Comparison of ENCODE assay signal across 11 cellular contexts in the genomic region with DNA sequence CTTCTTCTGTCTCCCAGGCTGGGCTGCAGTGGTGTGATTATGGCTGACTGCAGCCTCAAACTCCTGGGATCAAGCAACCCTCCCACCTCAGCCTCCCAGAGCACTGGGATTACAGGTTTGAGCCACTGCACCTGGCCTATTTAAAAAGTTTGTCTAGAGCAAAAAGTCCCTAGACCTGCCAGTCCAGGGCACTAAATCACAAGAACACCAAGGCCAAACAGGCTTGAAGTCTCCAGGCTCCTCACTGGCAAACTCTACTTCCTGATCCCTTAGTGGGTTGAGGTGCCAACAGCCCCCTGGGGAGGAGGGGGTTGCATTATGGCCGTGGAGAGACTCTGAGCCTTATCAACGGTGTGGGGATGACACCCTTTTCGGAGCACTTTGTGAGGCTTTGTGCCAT.
DNase-seq lines count a peak whose midpoint lies in the region; ATAC-seq and TF ChIP-seq lines count a peak whose summit lies in the region.
"Had no signal": no experiment of that assay in that cellular context is flagged by ENCODE, and none has a peak within 500 bp of the region (broad histone marks: within the 10 kb centered on the region; RNA-seq: fewer than 3 reads in every experiment).

No MANE protein-coding gene starts in this region.

- H4K20me1 ChIP-seq in neural progenitor cell (ENCODE audit: low read depth): no peaks in the 10 kb centered on the region

- H3K79me1 ChIP-seq in mesenchymal stem cell (replicated peaks; ENCODE audit: low read length, poor library complexity, severe bottlenecking): no peaks in the 10 kb centered on the region

- DNase-seq in breast epithelium (ENCODE audit: low spot score in 2 of 2) (no peak), MCF 10A (ENCODE audit: unreplicated experiment) (no peak), RWPE2 (ENCODE audit: low spot score) (no peak), mesenchymal stem cell (no peak), suprapubic skin (ENCODE audit: low spot score in 2 of 2) (no peak), NCI-H1092 (lab: John Stamatoyannopoulos, UW) (no peak), neural progenitor cell (ENCODE audit: low spot score) (no peak)
- DNase-seq in stimulated activated CD8-positive, alpha-beta memory T cell treated with anti-CD3 and anti-CD28 coated beads, Interleukin-4, amount 100 ng/mL, for 48 hours: no peak

- no peak overlapping the region for H3K23ac ChIP-seq in mesenchymal stem cell (ENCODE audit: low read length in 2 of 2)

- no peak overlapping the region for H3K14ac ChIP-seq in mesenchymal stem cell (ENCODE audit: low read length in 2 of 2)

- CTCF ChIA-PET in MCF 10A (lab: Yijun Ruan, JAX): interaction anchor here (0.6 to 4.5 kb wide), 25 partner anchors 12 to 1095 kb away, joined by 3 to 56 read pairs (median 5); no protein-coding TSS in a partner anchor

- H3K18ac ChIP-seq in mesenchymal stem cell (ENCODE audit: low read depth in 1 of 2, low read length in 2 of 2): no peak overlapping the region

- H2AK5ac ChIP-seq in mesenchymal stem cell (ENCODE audit: low read length, severe bottlenecking): peak overlapping the region; percentile 57

- H3K4me3 ChIP-seq in breast epithelium (no peak overlapping the region), RWPE2 (ENCODE audit: severe bottlenecking) (no peak overlapping the region), mesenchymal stem cell (ENCODE audit: insufficient read depth in 1 of 2, low read depth in 1 of 2, low read length in 2 of 2) (no peak overlapping the region), suprapubic skin (no peak overlapping the region), neural progenitor cell (no peak overlapping the region)
- H3K4me3 ChIP-seq: MG63 had no signal

- peak overlapping the region; percentile 75 for H3K9ac ChIP-seq in mesenchymal stem cell (ENCODE audit: low read length)
- no peak overlapping the region for H3K9ac ChIP-seq in neural progenitor cell

- no peak for TF ChIP-seq EP300 in suprapubic skin (IDR thresholded peaks at IDR 0.05)

- no peaks in the 10 kb centered on the region for H3K27me3 Mint-ChIP-seq in MCF 10A (ENCODE audit: insufficient read depth, unreplicated experiment)
- H3K27me3 Mint-ChIP-seq in neural progenitor cell (ENCODE audit: insufficient read depth, low read depth): peaks cover 6% of the 10 kb centered on the region

- H3K27ac Mint-ChIP-seq in MCF 10A (ENCODE audit: low read depth, unreplicated experiment): no peak overlapping the region
- H3K27ac Mint-ChIP-seq in neural progenitor cell: no peak overlapping the region

- H3K27me3 ChIP-seq in breast epithelium (no peaks in the 10 kb centered on the region), RWPE2 (ENCODE audit: insufficient read depth, poor library complexity, severe bottlenecking) (no peaks in the 10 kb centered on the region), mesenchymal stem cell (ENCODE audit: control insufficient read depth in 1 of 2, insufficient read depth in 1 of 2, low read length in 2 of 2) (peaks cover 0 to 16% of the 10 kb centered on the region in 2 experiments), suprapubic skin (no peaks in the 10 kb centered on the region), neural progenitor cell (no peaks in the 10 kb centered on the region)
- H3K27me3 ChIP-seq: MG63, Peyer's patch had no signal

- no peak overlapping the region for H4K8ac ChIP-seq in mesenchymal stem cell (ENCODE audit: low read length)

- H3K9me3 Mint-ChIP-seq in MCF 10A (ENCODE audit: unreplicated experiment) (peaks cover 13% of the 10 kb centered on the region), neural progenitor cell (no peaks in the 10 kb centered on the region)
- H3K9me3 Mint-ChIP-seq: CD8-positive, alpha-beta memory T cell had no signal

- H2BK5ac ChIP-seq in mesenchymal stem cell (ENCODE audit: low read depth, low read length, poor library complexity, severe bottlenecking): no peak overlapping the region

- H3K4ac ChIP-seq in mesenchymal stem cell (ENCODE audit: low read depth in 1 of 2, low read length in 2 of 2): no peak overlapping the region

- H2BK120ac ChIP-seq in mesenchymal stem cell (ENCODE audit: low read depth, low read length): no peak overlapping the region

- H3K79me2 ChIP-seq in neural progenitor cell (ENCODE audit: low read depth): no peaks in the 10 kb centered on the region

- H3K27ac ChIP-seq in breast epithelium (peak overlapping the region; percentile 54 to 63), RWPE2 (ENCODE audit: poor library complexity, severe bottlenecking) (peak overlapping the region; percentile 59), mesenchymal stem cell (ENCODE audit: low read length, poor library complexity, severe bottlenecking) (no peak overlapping the region), suprapubic skin (peak overlapping the region; percentile 28), neural progenitor cell (no peak overlapping the region)
- H3K27ac ChIP-seq: Peyer's patch had no signal

- no peaks in the 10 kb centered on the region for H3F3A ChIP-seq in neural progenitor cell (ENCODE audit: low read depth)

- H2BK12ac ChIP-seq in mesenchymal stem cell (ENCODE audit: low read length in 2 of 2): no peak overlapping the region

- intact Hi-C loops in breast epithelium (cut with DNase I; ENCODE audit: low total_unique reads): loop anchor here (10.0 kb wide), 1 partner anchor 1100 kb away; no protein-coding TSS in a partner anchor
- intact Hi-C loops in MCF 10A (cut with micrococcal nuclease): loop anchor here (1.0 to 10.0 kb wide), 10 partner anchors 52 to 1196 kb away; no protein-coding TSS in a partner anchor

- 38% methylated on average over 3 of the region's 3 CpGs for WGBS in mesenchymal stem cell
- 40% methylated on average over 3 of the region's 3 CpGs for WGBS in suprapubic skin

- H2AFZ ChIP-seq in mesenchymal stem cell (ENCODE audit: low read depth, low read length): no peak overlapping the region
- no peak overlapping the region for H2AFZ ChIP-seq in neural progenitor cell (replicated peaks)

- no peak overlapping the region for H4K91ac ChIP-seq in mesenchymal stem cell (ENCODE audit: low read length)

- no peak overlapping the region for H3K4me2 ChIP-seq in mesenchymal stem cell (ENCODE audit: low read length, poor library complexity, severe bottlenecking)
- no peak overlapping the region for H3K4me2 ChIP-seq in neural progenitor cell

- no TSS peak for BruUV-seq in MCF 10A (replicated peaks; lab: Mats Ljungman, UMichigan)

- peaks cover 26% of the 10 kb centered on the region for H3K4me1 Mint-ChIP-seq in MCF 10A (ENCODE audit: insufficient read depth, unreplicated experiment)
- peaks cover 4% of the 10 kb centered on the region for H3K4me1 Mint-ChIP-seq in neural progenitor cell

- ATAC-seq in RWPE2 (ENCODE audit: low read depth): no peak

- H3K36me3 ChIP-seq in breast epithelium: no peaks in the 10 kb centered on the region
- no peaks in the 10 kb centered on the region for H3K36me3 ChIP-seq in RWPE2 (ENCODE audit: low read depth)
- no peaks in the 10 kb centered on the region for H3K36me3 ChIP-seq in mesenchymal stem cell (ENCODE audit: control insufficient read depth in 1 of 2, insufficient read depth in 2 of 2, low read depth in 1 of 2, low read length in 2 of 2)
- H3K36me3 ChIP-seq in suprapubic skin: no peaks in the 10 kb centered on the region
- H3K36me3 ChIP-seq in neural progenitor cell: no peaks in the 10 kb centered on the region
- H3K36me3 ChIP-seq: MG63, Peyer's patch had no signal

- H3K4me3 Mint-ChIP-seq in MCF 10A (ENCODE audit: unreplicated experiment): no peak overlapping the region
- no peak overlapping the region for H3K4me3 Mint-ChIP-seq in neural progenitor cell

- no peak overlapping the region for H2BK15ac ChIP-seq in mesenchymal stem cell (ENCODE audit: low read depth, poor library complexity, severe bottlenecking)

- POLR2A ChIA-PET in MCF 10A (lab: Yijun Ruan, JAX): interaction anchor here (1.0 to 3.8 kb wide), 16 partner anchors 10 to 1188 kb away, joined by 3 to 101 read pairs (median 6); no protein-coding TSS in a partner anchor

- TF ChIP-seq CTCF in breast epithelium (IDR thresholded peaks at IDR 0.05): no peak
- no peak for TF ChIP-seq CTCF in MCF 10A (IDR thresholded peaks at IDR 0.05; ENCODE audit: unreplicated experiment)
- TF ChIP-seq CTCF in RWPE2 (IDR thresholded peaks at IDR 0.05; ENCODE audit: poor library complexity, severe bottlenecking): no peak
- no peak for TF ChIP-seq CTCF in suprapubic skin (IDR thresholded peaks at IDR 0.05)
- no peak for TF ChIP-seq CTCF in neural progenitor cell (IDR thresholded peaks at IDR 0.05)

- H3K36me3 Mint-ChIP-seq in MCF 10A (ENCODE audit: insufficient read depth, unreplicated experiment) (peaks cover 6% of the 10 kb centered on the region), neural progenitor cell (no peaks in the 10 kb centered on the region)
- H3K36me3 Mint-ChIP-seq: CD8-positive, alpha-beta memory T cell had no signal

- H3K9me3 ChIP-seq in breast epithelium (no peaks in the 10 kb centered on the region), RWPE2 (ENCODE audit: severe bottlenecking) (no peaks in the 10 kb centered on the region), mesenchymal stem cell (ENCODE audit: control insufficient read depth, low read length) (no peaks in the 10 kb centered on the region), suprapubic skin (no peaks in the 10 kb centered on the region), neural progenitor cell (ENCODE audit: low read depth) (no peaks in the 10 kb centered on the region)
- H3K9me3 ChIP-seq: MG63, Peyer's patch had no signal

- H3K4me1 ChIP-seq in breast epithelium (peaks cover 3 to 11% of the 10 kb centered on the region in 2 donors), RWPE2 (ENCODE audit: insufficient read depth, poor library complexity, severe bottlenecking) (peaks cover 22% of the 10 kb centered on the region), mesenchymal stem cell (ENCODE audit: control insufficient read depth, insufficient read depth, low read depth, low read length) (peaks cover 14% of the 10 kb centered on the region), suprapubic skin (peaks cover 24% of the 10 kb centered on the region), neural progenitor cell (no peaks in the 10 kb centered on the region)
- H3K4me1 ChIP-seq: Peyer's patch had no signal

- TF ChIP-seq POLR2A in breast epithelium (IDR thresholded peaks at IDR 0.05) (no peak), suprapubic skin (IDR thresholded peaks at IDR 0.05) (no peak)

Comparison
In these comparisons a context has a peak if more than half of its experiments do, and no peak if none do; other contexts are left out.
1. H3K27ac ChIP-seq: peak in breast epithelium (2 of 2), RWPE2 (single experiment) and suprapubic skin (single experiment); none in mesenchymal stem cell (single experiment) and neural progenitor cell (single experiment).